ENCODE assay signal across 1 cellular context in the genomic region with DNA sequence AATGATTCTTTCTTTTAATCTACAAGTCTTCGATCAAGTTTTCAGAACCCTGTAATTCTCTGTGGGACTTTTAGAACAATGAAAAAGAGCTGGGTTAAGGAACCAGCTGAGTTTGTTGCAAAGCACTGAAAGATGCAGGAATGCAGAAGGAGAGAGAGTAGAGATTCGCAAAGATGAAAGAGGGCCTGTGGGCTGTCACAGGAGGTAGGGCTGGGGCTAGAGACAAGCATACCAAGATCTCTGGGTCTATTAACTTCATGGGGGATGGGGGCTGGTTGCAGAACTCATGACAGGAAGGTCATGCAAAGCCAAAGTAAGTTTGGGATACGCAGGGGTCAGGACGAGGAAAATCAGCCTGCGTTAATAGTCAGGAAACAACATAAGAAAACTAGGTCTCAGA.
A peak's percentile ranks its signal among the peaks of the same experiment; 100 is the strongest.
TF ChIP-seq lines count a peak whose summit lies in the region.

No MANE protein-coding gene starts in this region.

TF ChIP-seq in GM23338, 12 proteins besides CTCF, POLR2A, EP300 and RAD21 (continued from another document):
- TF ChIP-seq, protein P1, sequence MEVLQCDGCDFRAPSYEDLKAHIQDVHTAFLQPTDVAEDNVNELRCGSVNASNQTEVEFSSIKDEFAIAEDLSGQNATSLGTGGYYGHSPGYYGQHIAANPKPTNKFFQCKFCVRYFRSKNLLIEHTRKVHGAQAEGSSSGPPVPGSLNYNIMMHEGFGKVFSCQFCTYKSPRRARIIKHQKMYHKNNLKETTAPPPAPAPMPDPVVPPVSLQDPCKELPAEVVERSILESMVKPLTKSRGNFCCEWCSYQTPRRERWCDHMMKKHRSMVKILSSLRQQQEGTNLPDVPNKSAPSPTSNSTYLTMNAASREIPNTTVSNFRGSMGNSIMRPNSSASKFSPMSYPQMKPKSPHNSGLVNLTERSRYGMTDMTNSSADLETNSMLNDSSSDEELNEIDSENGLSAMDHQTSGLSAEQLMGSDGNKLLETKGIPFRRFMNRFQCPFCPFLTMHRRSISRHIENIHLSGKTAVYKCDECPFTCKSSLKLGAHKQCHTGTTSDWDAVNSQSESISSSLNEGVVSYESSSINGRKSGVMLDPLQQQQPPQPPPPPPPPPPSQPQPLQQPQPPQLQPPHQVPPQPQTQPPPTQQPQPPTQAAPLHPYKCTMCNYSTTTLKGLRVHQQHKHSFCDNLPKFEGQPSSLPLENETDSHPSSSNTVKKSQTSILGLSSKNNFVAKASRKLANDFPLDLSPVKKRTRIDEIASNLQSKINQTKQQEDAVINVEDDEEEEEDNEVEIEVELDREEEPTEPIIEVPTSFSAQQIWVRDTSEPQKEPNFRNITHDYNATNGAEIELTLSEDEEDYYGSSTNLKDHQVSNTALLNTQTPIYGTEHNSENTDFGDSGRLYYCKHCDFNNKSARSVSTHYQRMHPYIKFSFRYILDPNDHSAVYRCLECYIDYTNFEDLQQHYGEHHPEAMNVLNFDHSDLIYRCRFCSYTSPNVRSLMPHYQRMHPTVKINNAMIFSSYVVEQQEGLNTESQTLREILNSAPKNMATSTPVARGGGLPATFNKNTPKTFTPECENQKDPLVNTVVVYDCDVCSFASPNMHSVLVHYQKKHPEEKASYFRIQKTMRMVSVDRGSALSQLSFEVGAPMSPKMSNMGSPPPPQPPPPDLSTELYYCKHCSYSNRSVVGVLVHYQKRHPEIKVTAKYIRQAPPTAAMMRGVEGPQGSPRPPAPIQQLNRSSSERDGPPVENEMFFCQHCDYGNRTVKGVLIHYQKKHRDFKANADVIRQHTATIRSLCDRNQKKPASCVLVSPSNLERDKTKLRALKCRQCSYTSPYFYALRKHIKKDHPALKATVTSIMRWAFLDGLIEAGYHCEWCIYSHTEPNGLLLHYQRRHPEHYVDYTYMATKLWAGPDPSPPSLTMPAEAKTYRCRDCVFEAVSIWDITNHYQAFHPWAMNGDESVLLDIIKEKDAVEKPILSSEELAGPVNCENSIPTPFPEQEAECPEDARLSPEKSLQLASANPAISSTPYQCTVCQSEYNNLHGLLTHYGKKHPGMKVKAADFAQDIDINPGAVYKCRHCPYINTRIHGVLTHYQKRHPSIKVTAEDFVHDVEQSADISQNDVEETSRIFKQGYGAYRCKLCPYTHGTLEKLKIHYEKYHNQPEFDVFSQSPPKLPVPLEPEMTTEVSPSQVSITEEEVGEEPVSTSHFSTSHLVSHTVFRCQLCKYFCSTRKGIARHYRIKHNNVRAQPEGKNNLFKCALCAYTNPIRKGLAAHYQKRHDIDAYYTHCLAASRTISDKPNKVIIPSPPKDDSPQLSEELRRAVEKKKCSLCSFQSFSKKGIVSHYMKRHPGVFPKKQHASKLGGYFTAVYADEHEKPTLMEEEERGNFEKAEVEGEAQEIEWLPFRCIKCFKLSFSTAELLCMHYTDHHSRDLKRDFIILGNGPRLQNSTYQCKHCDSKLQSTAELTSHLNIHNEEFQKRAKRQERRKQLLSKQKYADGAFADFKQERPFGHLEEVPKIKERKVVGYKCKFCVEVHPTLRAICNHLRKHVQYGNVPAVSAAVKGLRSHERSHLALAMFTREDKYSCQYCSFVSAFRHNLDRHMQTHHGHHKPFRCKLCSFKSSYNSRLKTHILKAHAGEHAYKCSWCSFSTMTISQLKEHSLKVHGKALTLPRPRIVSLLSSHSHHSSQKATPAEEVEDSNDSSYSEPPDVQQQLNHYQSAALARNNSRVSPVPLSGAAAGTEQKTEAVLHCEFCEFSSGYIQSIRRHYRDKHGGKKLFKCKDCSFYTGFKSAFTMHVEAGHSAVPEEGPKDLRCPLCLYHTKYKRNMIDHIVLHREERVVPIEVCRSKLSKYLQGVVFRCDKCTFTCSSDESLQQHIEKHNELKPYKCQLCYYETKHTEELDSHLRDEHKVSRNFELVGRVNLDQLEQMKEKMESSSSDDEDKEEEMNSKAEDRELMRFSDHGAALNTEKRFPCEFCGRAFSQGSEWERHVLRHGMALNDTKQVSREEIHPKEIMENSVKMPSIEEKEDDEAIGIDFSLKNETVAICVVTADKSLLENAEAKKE (CRISPR knock-in tag; IDR thresholded peaks at IDR 0.05) = peak; percentile 76
- peak; percentile 42; the same call in 1 of the 2 replicates for TF ChIP-seq CREB1 (CRISPR knock-in tag; IDR thresholded peaks at IDR 0.05; ENCODE audit: low read depth)
- TF ChIP-seq, protein P2, sequence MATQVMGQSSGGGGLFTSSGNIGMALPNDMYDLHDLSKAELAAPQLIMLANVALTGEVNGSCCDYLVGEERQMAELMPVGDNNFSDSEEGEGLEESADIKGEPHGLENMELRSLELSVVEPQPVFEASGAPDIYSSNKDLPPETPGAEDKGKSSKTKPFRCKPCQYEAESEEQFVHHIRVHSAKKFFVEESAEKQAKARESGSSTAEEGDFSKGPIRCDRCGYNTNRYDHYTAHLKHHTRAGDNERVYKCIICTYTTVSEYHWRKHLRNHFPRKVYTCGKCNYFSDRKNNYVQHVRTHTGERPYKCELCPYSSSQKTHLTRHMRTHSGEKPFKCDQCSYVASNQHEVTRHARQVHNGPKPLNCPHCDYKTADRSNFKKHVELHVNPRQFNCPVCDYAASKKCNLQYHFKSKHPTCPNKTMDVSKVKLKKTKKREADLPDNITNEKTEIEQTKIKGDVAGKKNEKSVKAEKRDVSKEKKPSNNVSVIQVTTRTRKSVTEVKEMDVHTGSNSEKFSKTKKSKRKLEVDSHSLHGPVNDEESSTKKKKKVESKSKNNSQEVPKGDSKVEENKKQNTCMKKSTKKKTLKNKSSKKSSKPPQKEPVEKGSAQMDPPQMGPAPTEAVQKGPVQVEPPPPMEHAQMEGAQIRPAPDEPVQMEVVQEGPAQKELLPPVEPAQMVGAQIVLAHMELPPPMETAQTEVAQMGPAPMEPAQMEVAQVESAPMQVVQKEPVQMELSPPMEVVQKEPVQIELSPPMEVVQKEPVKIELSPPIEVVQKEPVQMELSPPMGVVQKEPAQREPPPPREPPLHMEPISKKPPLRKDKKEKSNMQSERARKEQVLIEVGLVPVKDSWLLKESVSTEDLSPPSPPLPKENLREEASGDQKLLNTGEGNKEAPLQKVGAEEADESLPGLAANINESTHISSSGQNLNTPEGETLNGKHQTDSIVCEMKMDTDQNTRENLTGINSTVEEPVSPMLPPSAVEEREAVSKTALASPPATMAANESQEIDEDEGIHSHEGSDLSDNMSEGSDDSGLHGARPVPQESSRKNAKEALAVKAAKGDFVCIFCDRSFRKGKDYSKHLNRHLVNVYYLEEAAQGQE (IDR thresholded peaks at IDR 0.05; ENCODE audit: unreplicated experiment) = no peak
